ENCODE assay signal across 22 cellular contexts in the genomic region with DNA sequence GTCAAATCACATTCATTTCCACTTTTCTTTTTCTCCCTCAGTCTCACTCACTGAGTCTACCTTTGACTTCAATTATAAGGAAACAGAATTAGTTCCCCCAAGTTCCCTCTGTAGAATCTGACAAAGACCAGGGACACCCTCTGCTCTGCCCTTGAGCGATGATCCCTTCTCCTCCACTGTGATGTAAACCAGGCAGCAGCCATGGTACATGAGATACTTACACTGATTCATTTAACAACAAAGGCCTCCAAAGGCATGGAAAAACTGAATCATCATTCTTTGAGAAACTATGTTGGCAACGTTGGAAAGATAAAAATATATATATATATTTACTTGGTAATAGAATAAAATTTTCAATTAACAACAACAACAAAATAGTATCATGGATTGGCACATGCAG.
A peak's percentile ranks its signal among the peaks of the same experiment; 100 is the strongest.
DNase-seq lines count a peak whose midpoint lies in the region; ATAC-seq and TF ChIP-seq lines count a peak whose summit lies in the region.
"Had no signal": no experiment of that assay in that cellular context is flagged by ENCODE, and none has a peak within 500 bp of the region (broad histone marks: within the 10 kb centered on the region; RNA-seq: fewer than 3 reads in every experiment).

No MANE protein-coding gene starts in this region.

- ATAC-seq in GM23338 (no peak; the same call in 2 of the 3 replicates), SK-N-SH treated with all-trans-retinoic acid at 6 μM for 48 hours (peak; percentile 27; the same call in 1 of the 3 replicates), GM21723 (IDR thresholded peaks at IDR 0.05; ENCODE audit: unreplicated experiment) (no peak)
- ATAC-seq in stimulated activated memory B cell treated with anti-CD40 and anti-IgM and Interleukin-4, amounts not matched to agents 10 μg/mL and 1 μg/mL and 100 μg/mL, for 72 hours: no peak
- ATAC-seq: left ventricle myocardium superior; right lobe of liver; stimulated activated naive CD8-positive, alpha-beta T cell treated with anti-CD3 and anti-CD28 coated beads, Interleukin-15, amount 100 ng/mL, for 72 hours had no signal

- H3K4me3 Mint-ChIP-seq in GM23338 (no peak overlapping the region), mesothelial cell of epicardium (no peak overlapping the region), endodermal cell (no peak overlapping the region)
- H3K4me3 Mint-ChIP-seq in stimulated activated memory B cell treated with anti-CD40 and anti-IgM and Interleukin-4, amounts not matched to agents 10 μg/mL and 1 μg/mL and 100 μg/mL, for 72 hours: no peak overlapping the region
- H3K4me3 Mint-ChIP-seq: activated T-helper 1 cell treated with anti-CD3 and anti-CD28 coated beads, Interleukin-12 subunit alpha, Interleukin-12 subunit beta, Interleukin-2, Interleukin-4 antibody, amounts not matched to agents 30 ng/mL and 10 ng/mL and 1 ng/mL, durations not matched to agents 14 hours and 24 hours and 36 hours; CD14-positive monocyte; stimulated activated naive CD8-positive, alpha-beta T cell treated with anti-CD3 and anti-CD28 coated beads, Interleukin-15, amount 100 ng/mL, for 72 hours had no signal

- TF ChIP-seq CTCF in GM23338 (conservative IDR thresholded peaks at IDR 0.05; ENCODE audit: low read depth in 2 of 2): no peak
- TF ChIP-seq CTCF in epithelial cell of esophagus (IDR thresholded peaks at IDR 0.05; ENCODE audit: insufficient read depth, low read depth, low read length, missing control alignments): no peak
- no peak for TF ChIP-seq CTCF in mesothelial cell of epicardium (IDR thresholded peaks at IDR 0.05; ENCODE audit: unreplicated experiment)
- no peak for TF ChIP-seq CTCF in endodermal cell (conservative IDR thresholded peaks at IDR 0.05)

- no peaks in the 10 kb centered on the region for H3K9me3 ChIP-seq in endodermal cell (ENCODE audit: control insufficient read depth, low read length)
- H3K9me3 ChIP-seq: right lobe of liver had no signal

- no peak overlapping the region for H2AFZ ChIP-seq in GM23338

- DNase-seq in GM23338 (ENCODE audit: low spot score) (no peak), epithelial cell of esophagus (ENCODE audit: low read depth) (peak; percentile 81), mesothelial cell of epicardium (ENCODE audit: low spot score in 2 of 2, unreplicated experiment in 2 of 2) (no peak), endodermal cell (no peak), Kasumi-1 (lab: John Stamatoyannopoulos, UW) (no peak)
- DNase-seq: activated CD4-positive, alpha-beta T cell treated with anti-CD3 and anti-CD28 coated beads for 1 hour; DMS153; GOT3; left ventricle myocardium superior; MV-4-11; NCI-H2081; NCI-H526 treated with DMSO at 0.1 percent for 48 hours; right lobe of liver; stimulated activated CD4-positive, alpha-beta T cell treated with anti-CD3 and anti-CD28 coated beads, Interleukin-1b, Interleukin-23, amount 100 ng/mL, for 48 hours; stimulated activated naive CD8-positive, alpha-beta T cell treated with anti-CD3 and anti-CD28 coated beads, Interleukin-15, amount 100 ng/mL, for 72 hours; T-helper 9 cell had no signal

- H3K27ac ChIP-seq in GM23338 (ENCODE audit: low read depth) (no peak overlapping the region), endodermal cell (ENCODE audit: low read depth, low read length) (no peak overlapping the region)
- H3K27ac ChIP-seq: HL-60, right lobe of liver had no signal

- no peak overlapping the region for H3K4me2 ChIP-seq in GM23338

- H3K27me3 Mint-ChIP-seq in GM23338 (ENCODE audit: insufficient read depth, low read depth, poor library complexity) (peaks cover 2% of the 10 kb centered on the region), mesothelial cell of epicardium (ENCODE audit: low read depth) (no peaks in the 10 kb centered on the region), endodermal cell (ENCODE audit: insufficient read depth) (no peaks in the 10 kb centered on the region)
- H3K27me3 Mint-ChIP-seq in stimulated activated memory B cell treated with anti-CD40 and anti-IgM and Interleukin-4, amounts not matched to agents 10 μg/mL and 1 μg/mL and 100 μg/mL, for 72 hours: no peaks in the 10 kb centered on the region

- no peaks in the 10 kb centered on the region for H3K27me3 ChIP-seq in GM23338 (ENCODE audit: insufficient read depth)
- H3K27me3 ChIP-seq in endodermal cell (ENCODE audit: control insufficient read depth, insufficient read depth, low read length, poor library complexity, severe bottlenecking): no peaks in the 10 kb centered on the region
- H3K27me3 ChIP-seq: right lobe of liver had no signal

- no peaks in the 10 kb centered on the region for H3K9me2 ChIP-seq in GM23338 (ENCODE audit: insufficient read depth)

- no peaks in the 10 kb centered on the region for H4K20me1 ChIP-seq in GM23338 (replicated peaks; ENCODE audit: insufficient read depth)

- H3K79me2 ChIP-seq in GM23338 (replicated peaks; ENCODE audit: insufficient read depth): no peaks in the 10 kb centered on the region

- no peaks in the 10 kb centered on the region for H3F3A ChIP-seq in GM23338 (replicated peaks; ENCODE audit: low read depth)

- H3K9me3 Mint-ChIP-seq in GM23338: no peaks in the 10 kb centered on the region; the same call in 1 of the 3 replicates
- H3K9me3 Mint-ChIP-seq in mesothelial cell of epicardium: peaks cover 5% of the 10 kb centered on the region
- no peaks in the 10 kb centered on the region for H3K9me3 Mint-ChIP-seq in endodermal cell
- H3K9me3 Mint-ChIP-seq in stimulated activated memory B cell treated with anti-CD40 and anti-IgM and Interleukin-4, amounts not matched to agents 10 μg/mL and 1 μg/mL and 100 μg/mL, for 72 hours: no peaks in the 10 kb centered on the region
- H3K9me3 Mint-ChIP-seq: activated T-helper 1 cell treated with anti-CD3 and anti-CD28 coated beads, Interleukin-12 subunit alpha, Interleukin-12 subunit beta, Interleukin-2, Interleukin-4 antibody, amounts not matched to agents 30 ng/mL and 10 ng/mL and 1 ng/mL, durations not matched to agents 14 hours and 24 hours and 36 hours; stimulated activated naive CD8-positive, alpha-beta T cell treated with anti-CD3 and anti-CD28 coated beads, Interleukin-15, amount 100 ng/mL, for 72 hours had no signal

- no peak overlapping the region for H3K4me3 ChIP-seq in GM23338
- no peak overlapping the region for H3K4me3 ChIP-seq in epithelial cell of esophagus (ENCODE audit: low read length)
- no peak overlapping the region for H3K4me3 ChIP-seq in endodermal cell (ENCODE audit: low read length)
- H3K4me3 ChIP-seq: right lobe of liver had no signal

- H3K27ac Mint-ChIP-seq in GM23338 (peak overlapping the region; percentile 86), mesothelial cell of epicardium (peak overlapping the region; percentile 86), endodermal cell (no peak overlapping the region)
- no peak overlapping the region for H3K27ac Mint-ChIP-seq in stimulated activated memory B cell treated with anti-CD40 and anti-IgM and Interleukin-4, amounts not matched to agents 10 μg/mL and 1 μg/mL and 100 μg/mL, for 72 hours
- H3K27ac Mint-ChIP-seq: activated T-helper 1 cell treated with anti-CD3 and anti-CD28 coated beads, Interleukin-12 subunit alpha, Interleukin-12 subunit beta, Interleukin-2, Interleukin-4 antibody, amounts not matched to agents 30 ng/mL and 10 ng/mL and 1 ng/mL, durations not matched to agents 14 hours and 24 hours and 36 hours; CD14-positive monocyte had no signal

- no peak overlapping the region for H3K9ac ChIP-seq in endodermal cell (ENCODE audit: extremely low read depth, low read length, poor library complexity, severe bottlenecking)

- H3K36me3 Mint-ChIP-seq in GM23338 (ENCODE audit: low read depth) (peaks cover 6% of the 10 kb centered on the region; the same call in 2 of the 3 replicates), mesothelial cell of epicardium (no peaks in the 10 kb centered on the region), endodermal cell (ENCODE audit: low read depth) (peaks cover 13% of the 10 kb centered on the region)
- H3K36me3 Mint-ChIP-seq in stimulated activated memory B cell treated with anti-CD40 and anti-IgM and Interleukin-4, amounts not matched to agents 10 μg/mL and 1 μg/mL and 100 μg/mL, for 72 hours: no peaks in the 10 kb centered on the region
- H3K36me3 Mint-ChIP-seq: CD14-positive monocyte had no signal

- H3K36me3 ChIP-seq in GM23338 (ENCODE audit: insufficient read depth): no peaks in the 10 kb centered on the region
- peaks cover 43% of the 10 kb centered on the region for H3K36me3 ChIP-seq in endodermal cell (ENCODE audit: control insufficient read depth, insufficient read depth, low read length)
- H3K36me3 ChIP-seq: right lobe of liver had no signal

- 94 to 100% methylated on average over 1 of the region's 2 CpGs for WGBS in endodermal cell (ENCODE audit: insufficient coverage in 1 of 2, insufficient read length in 1 of 2), 2 experiments

- H3K4me1 Mint-ChIP-seq in GM23338 (peaks cover 61% of the 10 kb centered on the region), mesothelial cell of epicardium (peaks cover 53% of the 10 kb centered on the region), endodermal cell (peaks cover 41% of the 10 kb centered on the region)
- no peaks in the 10 kb centered on the region for H3K4me1 Mint-ChIP-seq in stimulated activated memory B cell treated with anti-CD40 and anti-IgM and Interleukin-4, amounts not matched to agents 10 μg/mL and 1 μg/mL and 100 μg/mL, for 72 hours
- H3K4me1 Mint-ChIP-seq: CD14-positive monocyte; stimulated activated naive CD8-positive, alpha-beta T cell treated with anti-CD3 and anti-CD28 coated beads, Interleukin-15, amount 100 ng/mL, for 72 hours had no signal

- H3K4me1 ChIP-seq in GM23338 (ENCODE audit: insufficient read depth) (peaks cover 36% of the 10 kb centered on the region), endodermal cell (ENCODE audit: control insufficient read depth, insufficient read depth, low read length) (peaks cover 14% of the 10 kb centered on the region)
- H3K4me1 ChIP-seq: right lobe of liver had no signal

TF ChIP-seq in GM23338, 12 proteins besides CTCF, POLR2A, EP300 and RAD21:
- TF ChIP-seq STAT1 (IDR thresholded peaks at IDR 0.05; ENCODE audit: unreplicated experiment) (no peak), ZNF331 (CRISPR knock-in tag; IDR thresholded peaks at IDR 0.05; ENCODE audit: low read depth) (no peak), NANOG (IDR thresholded peaks at IDR 0.05; ENCODE audit: borderline replicate concordance) (no peak), EZH2phosphoT487 (IDR thresholded peaks at IDR 0.05; ENCODE audit: unreplicated experiment) (no peak), POLR2AphosphoS5 (IDR thresholded peaks at IDR 0.05; ENCODE audit: low read depth) (no peak), JUNB (IDR thresholded peaks at IDR 0.05; ENCODE audit: unreplicated experiment) (no peak), ZNF114 (CRISPR knock-in tag; IDR thresholded peaks at IDR 0.05) (no peak)
TF ChIP-seq in GM23338: peak in this region for 0.

TF ChIP-seq in SK-N-SH treated with all-trans-retinoic acid at 6 μM for 48 hours, 23 proteins besides CTCF, POLR2A, EP300 and RAD21:
- TF ChIP-seq CSDC2 (CRISPR knock-in tag; IDR thresholded peaks at IDR 0.05): no peak
- TF ChIP-seq ISL1 (CRISPR knock-in tag; IDR thresholded peaks at IDR 0.05): peak; percentile 26; the same call in 1 of the 2 replicates

Comparison
In these comparisons a context has a peak if more than half of its experiments do, and no peak if none do; other contexts are left out.
1. H3K27ac Mint-ChIP-seq: peak in GM23338 (single experiment) and mesothelial cell of epicardium (single experiment); none in endodermal cell (single experiment) and stimulated activated memory B cell treated with anti-CD40 and anti-IgM and Interleukin-4, amounts not matched to agents 10 μg/mL and 1 μg/mL and 100 μg/mL, for 72 hours (single experiment).